ENCODE assay signal across 13 cellular contexts in genomic region chr10:88089498-88089897, GRCh38.
DNase-seq lines count a peak whose midpoint lies in the region; ATAC-seq, FAIRE-seq and TF ChIP-seq lines count a peak whose summit lies in the region.
"Had no signal": no experiment of that assay in that cellular context is flagged by ENCODE, and none has a peak within 500 bp of the region (broad histone marks: within the 10 kb centered on the region; RNA-seq: fewer than 3 reads in every experiment).

No MANE protein-coding gene starts in this region.

- H3K4me1 ChIP-seq in heart left ventricle: peaks cover 0 to 34% (median 2%) of the 10 kb centered on the region in 12 donors
- H3K4me1 ChIP-seq in kidney (ENCODE audit: control insufficient read depth in 1 of 2, insufficient read depth in 1 of 2, low read depth in 1 of 2, low read length in 2 of 2): peaks cover 0 to 6% of the 10 kb centered on the region in 2 donors
- H3K4me1 ChIP-seq in thyroid gland: peaks cover 33 to 37% of the 10 kb centered on the region in 2 donors
- H3K4me1 ChIP-seq: transverse colon had no signal

- TF ChIP-seq POLR2A in heart left ventricle (IDR thresholded peaks at IDR 0.05) (no peak), thyroid gland (IDR thresholded peaks at IDR 0.05) (no peak)

- H3K9ac ChIP-seq in kidney (ENCODE audit: low read length in 2 of 2): no peak overlapping the region

- H3K9me3 ChIP-seq in heart left ventricle (no peaks in the 10 kb centered on the region), kidney (ENCODE audit: control insufficient read depth in 1 of 2, low read length in 2 of 2) (no peaks in the 10 kb centered on the region), thyroid gland (no peaks in the 10 kb centered on the region)
- H3K9me3 ChIP-seq: transverse colon had no signal

- H3K36me3 ChIP-seq in heart left ventricle (no peaks in the 10 kb centered on the region), kidney (ENCODE audit: control insufficient read depth in 1 of 2, insufficient read depth in 2 of 2, low read length in 2 of 2) (no peaks in the 10 kb centered on the region), thyroid gland (no peaks in the 10 kb centered on the region)
- H3K36me3 ChIP-seq: transverse colon had no signal

- TF ChIP-seq CTCF in heart left ventricle (IDR thresholded peaks at IDR 0.05) (no peak), kidney (IDR thresholded peaks at IDR 0.05; ENCODE audit: borderline replicate concordance, extremely low read depth, insufficient read depth) (no peak), thyroid gland (IDR thresholded peaks at IDR 0.05) (no peak)

- H3K27ac ChIP-seq in heart left ventricle: no peak overlapping the region
- no peak overlapping the region for H3K27ac ChIP-seq in kidney (ENCODE audit: low read depth in 2 of 2, low read length in 2 of 2)
- H3K27ac ChIP-seq in thyroid gland: peak overlapping the region; percentile 7 to 76 (median 72)
- H3K27ac ChIP-seq: transverse colon had no signal

- H3K27me3 ChIP-seq in heart left ventricle: no peaks in the 10 kb centered on the region
- H3K27me3 ChIP-seq in thyroid gland: no peaks in the 10 kb centered on the region
- H3K27me3 ChIP-seq: transverse colon had no signal

- ATAC-seq in heart left ventricle (peak; percentile 68 to 79 (median 68)), HG03342 (IDR thresholded peaks at IDR 0.05; ENCODE audit: unreplicated experiment) (no peak), HG03175 (IDR thresholded peaks at IDR 0.05; ENCODE audit: unreplicated experiment) (no peak)

- intact Hi-C loops in heart left ventricle (cut with DNase I) (no loop called here), cardiac septum (cut with DNase I) (no loop called here), kidney (cut with DNase I) (no loop called here), thyroid gland (cut with DNase I) (no loop called here)

- peak in 1 of 5 donors; percentile 37 for DNase-seq in heart left ventricle
- DNase-seq in cardiac septum (ENCODE audit: low spot score): no peak
- DNase-seq in NCI-H446 (lab: John Stamatoyannopoulos, UW): peak; percentile 4 to 82
- DNase-seq in kidney: peak; percentile 75
- peak; percentile 94 for DNase-seq in thyroid gland
- no peak for DNase-seq in AG08396 (ENCODE audit: low spot score)
- DNase-seq: activated CD4-positive, alpha-beta memory T cell treated with anti-CD3 and anti-CD28 coated beads, Interleukin-2, amount 10 ng/mL, durations not matched to agents 7 days and 5 days; activated effector memory CD4-positive, alpha-beta T cell treated with Interleukin-2 at 50 U/mL for 16 hours; HFFc6; transverse colon had no signal

- FAIRE-seq in kidney (lab: Jason Lieb, UNC): no peak
- FAIRE-seq: D721Med had no signal

- H3K4me3 ChIP-seq in heart left ventricle: no peak overlapping the region
- no peak overlapping the region for H3K4me3 ChIP-seq in kidney (ENCODE audit: low read length in 2 of 2)
- no peak overlapping the region for H3K4me3 ChIP-seq in thyroid gland (replicated peaks in 1 of 3)
- H3K4me3 ChIP-seq: transverse colon had no signal

Comparison
In these comparisons a context has a peak if more than half of its experiments do, and no peak if none do; other contexts are left out.
1. ATAC-seq: peak in heart left ventricle (4 of 4); none in HG03342 (single experiment) and HG03175 (single experiment).
2. DNase-seq: peak in NCI-H446 (2 of 2), kidney (single experiment) and thyroid gland (2 of 2); none in cardiac septum (single experiment) and AG08396 (single experiment).
3. H3K27ac ChIP-seq: peak in thyroid gland (3 of 3); none in heart left ventricle (0 of 12) and kidney (0 of 2).